Comparison of ENCODE assay signal across 10 cellular contexts in the genomic region with DNA sequence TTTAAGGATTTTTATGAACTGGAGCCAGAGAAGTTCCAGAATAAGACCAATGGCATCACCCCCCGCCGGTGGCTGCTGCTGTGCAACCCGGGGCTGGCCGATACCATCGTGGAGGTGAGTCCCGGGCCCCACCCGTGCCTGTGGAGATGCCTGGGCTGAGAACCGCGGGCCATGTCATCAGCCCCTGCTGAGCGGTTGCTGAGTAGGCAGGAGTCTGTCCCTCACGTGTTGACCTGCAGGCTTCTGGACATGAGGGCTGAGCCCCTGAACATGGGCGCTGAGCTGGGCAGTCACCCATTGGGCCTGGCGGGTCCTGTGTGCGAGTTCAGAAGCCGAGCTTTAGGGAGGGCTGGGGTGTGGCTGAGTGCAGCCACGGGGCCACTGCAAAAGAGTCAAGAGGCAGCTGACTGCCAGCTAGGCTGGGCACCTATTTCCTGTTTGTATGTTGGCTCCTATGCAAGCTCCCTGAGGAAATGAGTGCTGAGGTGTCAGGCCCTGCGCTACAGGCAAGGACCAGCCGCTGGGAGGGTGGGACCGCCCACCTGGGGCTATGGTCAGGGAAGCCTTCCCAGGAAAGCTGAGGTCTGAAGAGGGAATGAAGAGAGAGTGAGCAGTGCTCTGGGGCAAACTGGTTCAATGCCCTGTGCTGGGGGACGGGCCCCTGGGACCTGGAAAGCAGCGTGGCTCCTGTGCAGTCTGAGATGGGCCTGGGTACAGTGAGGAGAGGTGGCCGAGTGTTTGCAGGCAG. TPM values are rescaled to one million over a fixed set of nuclear protein-coding genes. Genes with fewer than 3 reads are reported as not detected.
DNase-seq lines count a peak whose midpoint lies in the region; ATAC-seq and TF ChIP-seq lines count a peak whose summit lies in the region.
"Had no signal": no experiment of that assay in that cellular context is flagged by ENCODE, and none has a peak within 500 bp of the region (broad histone marks: within the 10 kb centered on the region; RNA-seq: fewer than 3 reads in every experiment).

No MANE protein-coding gene starts in this region.

- H3K4me1 ChIP-seq in suprapubic skin, result peaks cover 8% of the 10 kb centered on the region
- H3K4me1 ChIP-seq: tibial nerve had no signal

- intact Hi-C loops in activated CD4-positive, alpha-beta memory T cell treated with anti-CD3 and anti-CD28 coated beads for 36 hours (cut with micrococcal nuclease), result no loop called here
- intact Hi-C loops in Right ventricle myocardium superior (cut with DNase I), result no loop called here

- TF ChIP-seq EP300 in suprapubic skin (IDR thresholded peaks at IDR 0.05), result no peak

- H3K27ac ChIP-seq in suprapubic skin, result no peak overlapping the region
- H3K27ac ChIP-seq: tibial nerve had no signal

- peaks cover 98% of the 10 kb centered on the region for H3K36me3 ChIP-seq in suprapubic skin

- H3K9me3 Mint-ChIP-seq in activated CD4-positive, alpha-beta memory T cell treated with anti-CD3 and anti-CD28 coated beads, Interleukin-2, amount 10 ng/mL, durations not matched to agents 7 days and 5 days, result no peaks in the 10 kb centered on the region
- no peaks in the 10 kb centered on the region for H3K9me3 Mint-ChIP-seq in activated CD4-positive, alpha-beta memory T cell treated with anti-CD3 and anti-CD28 coated beads for 36 hours

- peak overlapping the region; percentile 40 for H3K27ac Mint-ChIP-seq in activated CD4-positive, alpha-beta memory T cell treated with anti-CD3 and anti-CD28 coated beads, Interleukin-2, amount 10 ng/mL, durations not matched to agents 7 days and 5 days
- H3K27ac Mint-ChIP-seq in activated CD4-positive, alpha-beta memory T cell treated with anti-CD3 and anti-CD28 coated beads for 36 hours, result no peak overlapping the region

- H3K9me3 ChIP-seq in suprapubic skin, result no peaks in the 10 kb centered on the region
- H3K9me3 ChIP-seq: tibial nerve had no signal

- ATAC-seq in Right ventricle myocardium superior (ENCODE audit: poor library complexity), result no peak
- ATAC-seq in HG03196 (IDR thresholded peaks at IDR 0.05; ENCODE audit: unreplicated experiment), result no peak

- no peaks in the 10 kb centered on the region for H3K27me3 ChIP-seq in suprapubic skin
- H3K27me3 ChIP-seq: tibial nerve had no signal

- no peak for TF ChIP-seq CTCF in suprapubic skin (IDR thresholded peaks at IDR 0.05)

- POLR2A ChIA-PET in activated CD4-positive, alpha-beta memory T cell treated with anti-CD3 and anti-CD28 coated beads, Interleukin-2, amount 10 ng/mL, durations not matched to agents 7 days and 5 days (lab: Charles Lee), result no interaction called here
- POLR2A ChIA-PET in activated CD4-positive, alpha-beta memory T cell treated with anti-CD3 and anti-CD28 coated beads for 36 hours (lab: Charles Lee), result no interaction called here

- WGBS in suprapubic skin, result 74% methylated on average over 9 of the region's 22 CpGs

- no peak for DNase-seq in activated CD4-positive, alpha-beta memory T cell treated with anti-CD3 and anti-CD28 coated beads, Interleukin-2, amount 10 ng/mL, durations not matched to agents 7 days and 5 days
- no peak for DNase-seq in activated CD4-positive, alpha-beta memory T cell treated with anti-CD3 and anti-CD28 coated beads for 36 hours
- peak; percentile 18 for DNase-seq in NCI-H2196 treated with DMSO at 0.1 percent for 48 hours (lab: John Stamatoyannopoulos, UW; ENCODE audit: unreplicated experiment)
- peak; percentile 35 for DNase-seq in Right ventricle myocardium superior
- DNase-seq in suprapubic skin (ENCODE audit: low spot score in 2 of 2), result peak; percentile 58 to 77
- DNase-seq in GM19240 (ENCODE audit: insufficient read length, low spot score), result no peak
- no peak for DNase-seq in kidney glomerular epithelial cell (lab: John Stamatoyannopoulos, UW)
- DNase-seq: dermis blood vessel endothelial cell had no signal

- peaks cover 16% of the 10 kb centered on the region for H3K36me3 Mint-ChIP-seq in activated CD4-positive, alpha-beta memory T cell treated with anti-CD3 and anti-CD28 coated beads, Interleukin-2, amount 10 ng/mL, durations not matched to agents 7 days and 5 days (ENCODE audit: low read depth)
- H3K36me3 Mint-ChIP-seq in activated CD4-positive, alpha-beta memory T cell treated with anti-CD3 and anti-CD28 coated beads for 36 hours, result peaks cover 13% of the 10 kb centered on the region

- H3K4me1 Mint-ChIP-seq in activated CD4-positive, alpha-beta memory T cell treated with anti-CD3 and anti-CD28 coated beads, Interleukin-2, amount 10 ng/mL, durations not matched to agents 7 days and 5 days, result no peaks in the 10 kb centered on the region
- no peaks in the 10 kb centered on the region for H3K4me1 Mint-ChIP-seq in activated CD4-positive, alpha-beta memory T cell treated with anti-CD3 and anti-CD28 coated beads for 36 hours (ENCODE audit: low read depth)

- TF ChIP-seq POLR2A in suprapubic skin (IDR thresholded peaks at IDR 0.05), result no peak

- no peak overlapping the region for H3K4me3 ChIP-seq in suprapubic skin
- H3K4me3 ChIP-seq: tibial nerve had no signal

- H3K4me3 Mint-ChIP-seq in activated CD4-positive, alpha-beta memory T cell treated with anti-CD3 and anti-CD28 coated beads, Interleukin-2, amount 10 ng/mL, durations not matched to agents 7 days and 5 days, result no peak overlapping the region
- H3K4me3 Mint-ChIP-seq in activated CD4-positive, alpha-beta memory T cell treated with anti-CD3 and anti-CD28 coated beads for 36 hours, result no peak overlapping the region

- CTCF ChIA-PET in activated CD4-positive, alpha-beta memory T cell treated with anti-CD3 and anti-CD28 coated beads, Interleukin-2, amount 10 ng/mL, durations not matched to agents 7 days and 5 days (lab: Charles Lee), result interaction anchor here (0.6 kb wide), 1 partner anchor 11 kb away, joined by 3 read pairs; no protein-coding TSS in a partner anchor
- CTCF ChIA-PET in activated CD4-positive, alpha-beta memory T cell treated with anti-CD3 and anti-CD28 coated beads for 36 hours (lab: Charles Lee), result no interaction called here

- H3K27me3 Mint-ChIP-seq in activated CD4-positive, alpha-beta memory T cell treated with anti-CD3 and anti-CD28 coated beads, Interleukin-2, amount 10 ng/mL, durations not matched to agents 7 days and 5 days, result no peaks in the 10 kb centered on the region
- H3K27me3 Mint-ChIP-seq in activated CD4-positive, alpha-beta memory T cell treated with anti-CD3 and anti-CD28 coated beads for 36 hours, result no peaks in the 10 kb centered on the region

RNA-seq across cellular contexts. Expression of gene PYGB, which starts 34.3 kb away (rescaled TPM):
- total RNA-seq in activated CD4-positive, alpha-beta memory T cell treated with anti-CD3 and anti-CD28 coated beads, Interleukin-2, amount 10 ng/mL, durations not matched to agents 7 days and 5 days, result 10 to 100 TPM; 28.4 to 29.8 TPM
- total RNA-seq in activated CD4-positive, alpha-beta memory T cell treated with anti-CD3 and anti-CD28 coated beads for 36 hours, result 10 to 100 TPM; 23.4 to 24.0 TPM
- total RNA-seq in Right ventricle myocardium superior, result 170 TPM
- total RNA-seq in suprapubic skin, result 100 to 1,000 TPM; 142 to 247 (median 198) TPM

Comparison
In these comparisons a context has a peak if more than half of its experiments do, and no peak if none do; other contexts are left out.
1. DNase-seq: peak in NCI-H2196 treated with DMSO at 0.1 percent for 48 hours (single experiment), Right ventricle myocardium superior (single experiment) and suprapubic skin (2 of 2); none in activated CD4-positive, alpha-beta memory T cell treated with anti-CD3 and anti-CD28 coated beads, Interleukin-2, amount 10 ng/mL, durations not matched to agents 7 days and 5 days (single experiment), activated CD4-positive, alpha-beta memory T cell treated with anti-CD3 and anti-CD28 coated beads for 36 hours (single experiment), GM19240 (single experiment) and kidney glomerular epithelial cell (single experiment).